9 cellular contexts compared by ENCODE assay signal in genomic region chr19:7521551-7522071, GRCh38. TPM values are rescaled to one million over a fixed set of nuclear protein-coding genes. Genes with fewer than 3 reads are reported as not detected.
DNase-seq lines count a peak whose midpoint lies in the region; ATAC-seq, FAIRE-seq and TF ChIP-seq lines count a peak whose summit lies in the region.
"Had no signal": no experiment of that assay in that cellular context is flagged by ENCODE, and none has a peak within 500 bp of the region (broad histone marks: within the 10 kb centered on the region; RNA-seq: fewer than 3 reads in every experiment).

No MANE protein-coding gene starts in this region.

- no peak overlapping the region for H3K27ac ChIP-seq in KMS-11

- H3K36me3 Mint-ChIP-seq in natural killer cell, result no peaks in the 10 kb centered on the region

- H3K4me3 ChIP-seq in AG10803 (ENCODE audit: low read length), result peak overlapping the region; percentile 65
- H3K4me3 ChIP-seq in KMS-11 (IDR thresholded peaks at IDR 0.05; ENCODE audit: insufficient read depth, low read depth, low read length), result no peak overlapping the region
- peak overlapping the region; percentile 74 for H3K4me3 ChIP-seq in choroid plexus epithelial cell (ENCODE audit: low read depth, low read length)

- peaks cover 6% of the 10 kb centered on the region; the same call in 1 of the 2 replicates for H3K79me2 ChIP-seq in KMS-11 (ENCODE audit: insufficient read depth, low read depth)

- peak overlapping the region; percentile 87 for H2AFZ ChIP-seq in KMS-11 (ENCODE audit: low read depth)

- no peaks in the 10 kb centered on the region for H3K36me3 ChIP-seq in KMS-11 (ENCODE audit: insufficient read depth)

- peak overlapping the region; percentile 64 for H3K4me2 ChIP-seq in KMS-11

- FAIRE-seq in D721Med (lab: Jason Lieb, UNC), result no peak
- FAIRE-seq: islet of Langerhans had no signal

- peaks cover 12% of the 10 kb centered on the region for H3K4me1 ChIP-seq in KMS-11 (ENCODE audit: low read depth, poor library complexity, severe bottlenecking)

- H3K9me3 Mint-ChIP-seq in natural killer cell, result no peaks in the 10 kb centered on the region

- DNase-seq in AG10803 (ENCODE audit: low read depth) (no peak), choroid plexus epithelial cell (ENCODE audit: low read depth) (no peak), natural killer cell (no peak), D721Med (ENCODE audit: insufficient read length, low spot score) (no peak), NCI-H1417 (lab: John Stamatoyannopoulos, UW) (no peak)

- peak overlapping the region; percentile 92 for H3K4me3 Mint-ChIP-seq in natural killer cell

- intact Hi-C loops in natural killer cell (cut with micrococcal nuclease), result loop anchor here (1.0 kb wide), 1 partner anchor 13 kb away; no protein-coding TSS in a partner anchor

- peaks cover 11 to 14% of the 10 kb centered on the region in 2 donors for H3K4me1 Mint-ChIP-seq in natural killer cell

- TF ChIP-seq CTCF in AG10803 (conservative IDR thresholded peaks at IDR 0.05; ENCODE audit: low read length) (no peak), KMS-11 (conservative IDR thresholded peaks at IDR 0.05; ENCODE audit: low read depth, low read length) (no peak), choroid plexus epithelial cell (conservative IDR thresholded peaks at IDR 0.05; ENCODE audit: low read depth, low read length) (no peak), natural killer cell (IDR thresholded peaks at IDR 0.05) (no peak), D721Med (IDR thresholded peaks at IDR 0.05; ENCODE audit: insufficient read depth, missing control alignments) (no peak)

- no peaks in the 10 kb centered on the region for H4K20me1 ChIP-seq in KMS-11 (ENCODE audit: insufficient read depth)

- no peaks in the 10 kb centered on the region for H3K27me3 Mint-ChIP-seq in natural killer cell (ENCODE audit: low read depth in 2 of 2)

- H3K27me3 ChIP-seq in KMS-11 (ENCODE audit: insufficient read depth, low read depth), result no peaks in the 10 kb centered on the region

- ATAC-seq in natural killer cell (no peak), HG03095 (IDR thresholded peaks at IDR 0.05; ENCODE audit: unreplicated experiment) (no peak), HG03196 (IDR thresholded peaks at IDR 0.05; ENCODE audit: unreplicated experiment) (no peak)

- H3K9ac ChIP-seq in KMS-11, result no peak overlapping the region

- peak overlapping the region; percentile 68 to 87 for H3K27ac Mint-ChIP-seq in natural killer cell

RNA-seq across cellular contexts. Expression of gene MCOLN1, which starts 0.8 kb away (rescaled TPM):
- 10 to 100 TPM; 22.9 to 37.6 (median 27.8) TPM for total RNA-seq in natural killer cell

RNA-seq across cellular contexts. Expression of gene ZNF358, which starts 5.7 kb away (rescaled TPM):
- total RNA-seq in natural killer cell, result 10 to 100 TPM in 2 of 3 donors, 1 to 10 TPM in 1; 9.8 to 11.6 (median 10.9) TPM

RNA-seq across cellular contexts. Expression of gene PNPLA6, which starts 13.9 kb away (rescaled TPM):
- 100 to 1,000 TPM; 118 to 190 (median 125) TPM for total RNA-seq in natural killer cell

RNA-seq across cellular contexts. Expression of gene PEX11G, which starts 32.8 kb away (rescaled TPM):
- 1 to 10 TPM in 1 of 3 donors, under 1 TPM in 1, not detected in 1; 0.33 to 1.5 TPM for total RNA-seq in natural killer cell
